Comparison of ENCODE assay signal across 21 cellular contexts in the genomic region with DNA sequence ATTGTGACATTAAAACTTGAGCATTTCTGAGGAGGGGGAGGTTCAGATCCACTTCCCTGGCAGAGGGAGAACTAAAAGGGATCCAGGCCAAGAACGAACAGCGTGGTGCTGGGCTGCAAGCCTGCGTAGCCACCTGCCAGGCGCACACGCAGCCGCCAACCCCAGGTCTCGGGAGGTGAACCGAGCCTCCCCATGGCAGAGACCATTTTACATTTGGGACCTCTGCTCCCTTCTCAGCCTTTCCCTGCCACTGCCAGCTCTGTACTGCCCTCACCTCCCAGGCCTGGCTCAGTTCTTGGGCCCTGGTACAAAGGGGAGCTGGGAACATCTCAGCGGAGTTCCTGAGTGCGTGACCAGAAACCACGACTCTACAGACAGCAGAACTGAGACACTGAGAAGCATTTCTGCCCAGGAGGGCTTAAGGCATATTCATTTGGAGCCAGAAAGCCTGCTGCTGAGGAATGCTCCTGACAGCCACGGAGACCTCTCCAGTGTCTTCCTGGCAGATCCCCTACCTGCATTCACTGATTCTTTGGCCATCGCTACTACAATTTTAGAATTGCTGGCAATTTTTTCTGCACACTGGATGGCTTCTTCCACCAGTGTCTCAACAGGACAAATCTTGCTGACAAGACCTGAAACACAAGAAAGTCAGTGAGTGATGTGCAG. TPM values are rescaled to one million over a fixed set of nuclear protein-coding genes. Genes with fewer than 3 reads are reported as not detected.
A peak's percentile ranks its signal among the peaks of the same experiment; 100 is the strongest.
DNase-seq lines count a peak whose midpoint lies in the region; ATAC-seq and TF ChIP-seq lines count a peak whose summit lies in the region.
"Had no signal": no experiment of that assay in that cellular context is flagged by ENCODE, and none has a peak within 500 bp of the region (broad histone marks: within the 10 kb centered on the region; RNA-seq: fewer than 3 reads in every experiment).

No MANE protein-coding gene starts in this region.

- H3K27me3 ChIP-seq in suprapubic skin, result no peaks in the 10 kb centered on the region

- H3K36me3 ChIP-seq in suprapubic skin, result peaks cover 75% of the 10 kb centered on the region

- peaks cover 10% of the 10 kb centered on the region for H3K4me1 ChIP-seq in suprapubic skin

- TF ChIP-seq CTCF in suprapubic skin (IDR thresholded peaks at IDR 0.05), result no peak

- no peak for TF ChIP-seq EP300 in suprapubic skin (IDR thresholded peaks at IDR 0.05)

- H3K27ac ChIP-seq in suprapubic skin, result peak overlapping the region; percentile 56
- H3K27ac ChIP-seq: GM23248, HL-60 had no signal

- intact Hi-C loops in Right ventricle myocardium inferior (cut with DNase I), result no loop called here
- intact Hi-C loops in left ventricle myocardium superior (cut with micrococcal nuclease), result no loop called here

- ATAC-seq in Right ventricle myocardium inferior (no peak), left ventricle myocardium superior (no peak)
- ATAC-seq: GM12878, Panc1, T-cell had no signal

- no peaks in the 10 kb centered on the region for H3K9me3 ChIP-seq in suprapubic skin

- H3K4me3 ChIP-seq in suprapubic skin, result no peak overlapping the region
- H3K4me3 ChIP-seq: GM12878, GM23248 had no signal

- DNase-seq in Right ventricle myocardium inferior (ENCODE audit: missing footprints) (peak; percentile 45), left ventricle myocardium superior (no peak), NCI-H1694 (lab: John Stamatoyannopoulos, UW) (peak; percentile 19), cerebellum (ENCODE audit: low spot score) (peak; percentile 60), suprapubic skin (ENCODE audit: low spot score in 2 of 2) (peak in 1 of 2 donors; percentile 60), NCI-H69 (lab: John Stamatoyannopoulos, UW) (no peak), A172 (ENCODE audit: low spot score) (no peak), dedifferentiated amniotic fluid mesenchymal stem cell (ENCODE audit: extremely low spot score) (no peak)
- DNase-seq: ACHN; CD8-positive, alpha-beta memory T cell; GM23248; H9; KG1; NCI-H2081 treated with DMSO at 0.1 percent for 48 hours; NCI-H2227 treated with DMSO at 0.1 percent for 48 hours; NCI-H510A; NCI-H748 treated with DMSO at 0.1 percent for 48 hours; T-cell had no signal

- WGBS in suprapubic skin, result 76% methylated on average over 5 of the region's 13 CpGs

- no peak for TF ChIP-seq POLR2A in suprapubic skin (IDR thresholded peaks at IDR 0.05)

RNA-seq across cellular contexts. Expression of gene ECHS1, which starts 7.6 kb away (rescaled TPM):
- 224 TPM for total RNA-seq in Right ventricle myocardium inferior
- 226 TPM for total RNA-seq in left ventricle myocardium superior
- 23.7 TPM for total RNA-seq in cerebellum
- 10 to 100 TPM; 44.2 to 64.9 (median 54.7) TPM for total RNA-seq in suprapubic skin
- 102 and 108 TPM in 2 replicates for total RNA-seq in A172 (2014; rRNA removed; shearing (Covaris generic))

RNA-seq across cellular contexts. Expression of gene FUOM, which starts 7.8 kb away (rescaled TPM):
- total RNA-seq in Right ventricle myocardium inferior (7.9 TPM), left ventricle myocardium superior (9.3 TPM), cerebellum (2.6 TPM), suprapubic skin (10 to 100 TPM in 3 of 4 donors, 1 to 10 TPM in 1; 7.8 to 13.8 (median 11.7) TPM)
- total RNA-seq in A172 (2014; rRNA removed; shearing (Covaris generic)), result 6.6 and 9.6 TPM in 2 replicates

RNA-seq across cellular contexts. Expression of gene PAOX, which starts 13.5 kb away (rescaled TPM):
- total RNA-seq in Right ventricle myocardium inferior, result 3.5 TPM
- 2.8 TPM for total RNA-seq in left ventricle myocardium superior
- total RNA-seq in cerebellum, result 7.1 TPM
- total RNA-seq in suprapubic skin, result 10 to 100 TPM in 2 of 4 donors, 1 to 10 TPM in 2; 7.8 to 23.4 (median 14.3) TPM
- 5.3 and 6.1 TPM in 2 replicates for total RNA-seq in A172 (2014; rRNA removed; shearing (Covaris generic))

RNA-seq across cellular contexts. Expression of gene PRAP1, which starts 18.4 kb away (rescaled TPM):
- total RNA-seq in Right ventricle myocardium inferior (not detected), left ventricle myocardium superior (not detected), cerebellum (not detected), suprapubic skin (1 to 10 TPM in 1 of 4 donors, not detected in 3; 2.2 TPM)
- 0.60 TPM in 1 of 2 replicates, not detected in the other for total RNA-seq in A172 (2014; rRNA removed; shearing (Covaris generic))
- total RNA-seq: CD8-positive, alpha-beta memory T cell; GM12878; GM23248; T-cell had no signal

RNA-seq across cellular contexts. Expression of gene MTG1, which starts 28.4 kb away (rescaled TPM):
- total RNA-seq in Right ventricle myocardium inferior (17.8 TPM), left ventricle myocardium superior (20.9 TPM), cerebellum (22.3 TPM), suprapubic skin (10 to 100 TPM; 20.5 to 79.7 (median 36.0) TPM)
- 13.7 and 20.4 TPM in 2 replicates for total RNA-seq in A172 (2014; rRNA removed; shearing (Covaris generic))

Comparison
In these comparisons a context has a peak if more than half of its experiments do, and no peak if none do; other contexts are left out.
1. DNase-seq: peak in Right ventricle myocardium inferior (single experiment), NCI-H1694 (single experiment) and cerebellum (single experiment); none in left ventricle myocardium superior (single experiment), NCI-H69 (single experiment), A172 (single experiment) and dedifferentiated amniotic fluid mesenchymal stem cell (single experiment).